ENCODE assay signal across 8 cellular contexts in genomic region chr9:131278421-131279111, GRCh38. TPM values are rescaled to one million over a fixed set of nuclear protein-coding genes. Genes with fewer than 3 reads are reported as not detected.
DNase-seq lines count a peak whose midpoint lies in the region; ATAC-seq and TF ChIP-seq lines count a peak whose summit lies in the region.

No MANE protein-coding gene starts in this region.

- ATAC-seq in activated CD8-positive, alpha-beta T cell treated with anti-CD3 and anti-CD28 coated beads, Interleukin-2, amount 10 ng/mL, durations not matched to agents 7 days and 5 days: peak; percentile 30
- ATAC-seq in left colon (peak; percentile 68), GM19035 (IDR thresholded peaks at IDR 0.05; ENCODE audit: unreplicated experiment) (no peak), GM21447 (IDR thresholded peaks at IDR 0.05; ENCODE audit: unreplicated experiment) (no peak)

- CTCF ChIA-PET in activated CD8-positive, alpha-beta T cell treated with anti-CD3 and anti-CD28 coated beads, Interleukin-2, amount 10 ng/mL, durations not matched to agents 7 days and 5 days (lab: Charles Lee): interaction anchor here (0.7 to 2.3 kb wide), 6 partner anchors 11 to 232 kb away, joined by 3 to 12 read pairs (median 4); no protein-coding TSS in a partner anchor

- no peaks in the 10 kb centered on the region for H3K9me3 Mint-ChIP-seq in activated CD8-positive, alpha-beta T cell treated with anti-CD3 and anti-CD28 coated beads, Interleukin-2, amount 10 ng/mL, durations not matched to agents 7 days and 5 days (ENCODE audit: insufficient read depth)

- TF ChIP-seq POLR2A in transverse colon (IDR thresholded peaks at IDR 0.05): no peak

- intact Hi-C loops in left colon (cut with DNase I, micrococcal nuclease) (no loop called here), transverse colon (cut with DNase I; ENCODE audit: low total_unique reads) (no loop called here)

- DNase-seq in activated naive CD4-positive, alpha-beta T cell treated with Interleukin-2 at 50 U/mL for 16 hours: peak; percentile 28
- no peak for DNase-seq in activated naive CD4-positive, alpha-beta T cell treated with anti-CD3 and anti-CD28 coated beads, Interleukin-2, amount 50 U/mL, for 16 hours
- peak; percentile 64 for DNase-seq in activated CD8-positive, alpha-beta T cell treated with anti-CD3 and anti-CD28 coated beads, Interleukin-2, amount 10 ng/mL, durations not matched to agents 7 days and 5 days
- DNase-seq in left colon (no peak), transverse colon (no peak), NCI-H748 (lab: John Stamatoyannopoulos, UW; ENCODE audit: unreplicated experiment) (no peak)

- H3K9me3 ChIP-seq in transverse colon: no peaks in the 10 kb centered on the region

- no peak for TF ChIP-seq EP300 in transverse colon (IDR thresholded peaks at IDR 0.05; ENCODE audit: low read depth)

- H3K36me3 ChIP-seq in transverse colon: no peaks in the 10 kb centered on the region

- peaks cover 25% of the 10 kb centered on the region for H3K4me1 Mint-ChIP-seq in activated CD8-positive, alpha-beta T cell treated with anti-CD3 and anti-CD28 coated beads, Interleukin-2, amount 10 ng/mL, durations not matched to agents 7 days and 5 days (ENCODE audit: low read depth)

- POLR2A ChIA-PET in activated CD8-positive, alpha-beta T cell treated with anti-CD3 and anti-CD28 coated beads, Interleukin-2, amount 10 ng/mL, durations not matched to agents 7 days and 5 days (lab: Charles Lee): interaction anchor here (0.6 to 3.0 kb wide), 6 partner anchors 9 to 153 kb away, joined by 3 to 25 read pairs (median 10); partner anchors contain the start of gene NUP214

- 32% methylated on average over 16 of the region's 18 CpGs; no CpG with 5 or more reads in 1 of the 2 donors for WGBS in transverse colon (ENCODE audit: low coverage in 1 of 2), 2 donors

- peaks cover 30% of the 10 kb centered on the region for H3K36me3 Mint-ChIP-seq in activated CD8-positive, alpha-beta T cell treated with anti-CD3 and anti-CD28 coated beads, Interleukin-2, amount 10 ng/mL, durations not matched to agents 7 days and 5 days (ENCODE audit: low read depth)

- peak overlapping the region in 3 of 4 donors; percentile 21 to 76 (median 22) for H3K27ac ChIP-seq in transverse colon

- peaks cover 20% of the 10 kb centered on the region for H3K27me3 Mint-ChIP-seq in activated CD8-positive, alpha-beta T cell treated with anti-CD3 and anti-CD28 coated beads, Interleukin-2, amount 10 ng/mL, durations not matched to agents 7 days and 5 days (ENCODE audit: low read depth)

- H3K4me1 ChIP-seq in transverse colon: peaks cover 0 to 25% (median 16%) of the 10 kb centered on the region in 4 donors

- TF ChIP-seq CTCF in transverse colon (IDR thresholded peaks at IDR 0.05): no peak

- H3K27me3 ChIP-seq in transverse colon: peaks cover 68% of the 10 kb centered on the region

- in situ Hi-C loops in transverse colon (cut with MboI; ENCODE audit: low pct_ligation_motif_present in 1 of 4, low pct_unique_long_range_greater_than_20kb in 1 of 4, low sequenced_read_pairs in 3 of 4): no loop called here

- peak overlapping the region in 2 of 4 donors; percentile 74 to 79 for H3K4me3 ChIP-seq in transverse colon

- H3K4me3 Mint-ChIP-seq in activated CD8-positive, alpha-beta T cell treated with anti-CD3 and anti-CD28 coated beads, Interleukin-2, amount 10 ng/mL, durations not matched to agents 7 days and 5 days: peak overlapping the region; percentile 84

- peak overlapping the region; percentile 97 for H3K27ac Mint-ChIP-seq in activated CD8-positive, alpha-beta T cell treated with anti-CD3 and anti-CD28 coated beads, Interleukin-2, amount 10 ng/mL, durations not matched to agents 7 days and 5 days

RNA-seq across cellular contexts. Expression of gene FAM78A, which starts 2.3 kb away (rescaled TPM):
- 100 to 1,000 TPM in 1 of 2 experiments, 10 to 100 TPM in 1; 99.2 to 101 TPM for total RNA-seq in activated CD8-positive, alpha-beta T cell treated with anti-CD3 and anti-CD28 coated beads, Interleukin-2, amount 10 ng/mL, durations not matched to agents 7 days and 5 days
- 1 to 10 TPM in 1 of 2 donors, under 1 TPM in 1; 0.85 to 2.7 TPM for total RNA-seq in left colon
- 1 to 10 TPM in 3 of 4 donors, under 1 TPM in 1; 1.00 to 3.4 (median 2.2) TPM for total RNA-seq in transverse colon

RNA-seq across cellular contexts. Expression of gene PLPP7, which starts 11.0 kb away (rescaled TPM):
- under 1 TPM in 1 of 2 experiments, not detected in 1; 0.21 TPM for total RNA-seq in activated CD8-positive, alpha-beta T cell treated with anti-CD3 and anti-CD28 coated beads, Interleukin-2, amount 10 ng/mL, durations not matched to agents 7 days and 5 days
- total RNA-seq in left colon: 1 to 10 TPM in 1 of 2 donors, under 1 TPM in 1; 0.43 to 1.1 TPM
- total RNA-seq in transverse colon: 10 to 100 TPM in 1 of 4 donors, 1 to 10 TPM in 3; 3.0 to 10.3 (median 4.1) TPM

Comparison
In these comparisons a context has a peak if more than half of its experiments do, and no peak if none do; other contexts are left out.
1. DNase-seq: peak in activated naive CD4-positive, alpha-beta T cell treated with Interleukin-2 at 50 U/mL for 16 hours (single experiment) and activated CD8-positive, alpha-beta T cell treated with anti-CD3 and anti-CD28 coated beads, Interleukin-2, amount 10 ng/mL, durations not matched to agents 7 days and 5 days (single experiment); none in activated naive CD4-positive, alpha-beta T cell treated with anti-CD3 and anti-CD28 coated beads, Interleukin-2, amount 50 U/mL, for 16 hours (single experiment), left colon (0 of 2), transverse colon (single experiment) and NCI-H748 (single experiment).
2. ATAC-seq: peak in activated CD8-positive, alpha-beta T cell treated with anti-CD3 and anti-CD28 coated beads, Interleukin-2, amount 10 ng/mL, durations not matched to agents 7 days and 5 days (single experiment) and left colon (single experiment); none in GM19035 (single experiment) and GM21447 (single experiment).
3. RNA of gene FAM78A, which starts 2.3 kb away (total RNA-seq): 99.2 to 101 TPM in activated CD8-positive, alpha-beta T cell treated with anti-CD3 and anti-CD28 coated beads, Interleukin-2, amount 10 ng/mL, durations not matched to agents 7 days and 5 days; 1.00 to 3.4 TPM in transverse colon and 0.85 to 2.7 TPM in left colon; every median in the first group is over 10 times any median in the second.